In the genomic region with DNA sequence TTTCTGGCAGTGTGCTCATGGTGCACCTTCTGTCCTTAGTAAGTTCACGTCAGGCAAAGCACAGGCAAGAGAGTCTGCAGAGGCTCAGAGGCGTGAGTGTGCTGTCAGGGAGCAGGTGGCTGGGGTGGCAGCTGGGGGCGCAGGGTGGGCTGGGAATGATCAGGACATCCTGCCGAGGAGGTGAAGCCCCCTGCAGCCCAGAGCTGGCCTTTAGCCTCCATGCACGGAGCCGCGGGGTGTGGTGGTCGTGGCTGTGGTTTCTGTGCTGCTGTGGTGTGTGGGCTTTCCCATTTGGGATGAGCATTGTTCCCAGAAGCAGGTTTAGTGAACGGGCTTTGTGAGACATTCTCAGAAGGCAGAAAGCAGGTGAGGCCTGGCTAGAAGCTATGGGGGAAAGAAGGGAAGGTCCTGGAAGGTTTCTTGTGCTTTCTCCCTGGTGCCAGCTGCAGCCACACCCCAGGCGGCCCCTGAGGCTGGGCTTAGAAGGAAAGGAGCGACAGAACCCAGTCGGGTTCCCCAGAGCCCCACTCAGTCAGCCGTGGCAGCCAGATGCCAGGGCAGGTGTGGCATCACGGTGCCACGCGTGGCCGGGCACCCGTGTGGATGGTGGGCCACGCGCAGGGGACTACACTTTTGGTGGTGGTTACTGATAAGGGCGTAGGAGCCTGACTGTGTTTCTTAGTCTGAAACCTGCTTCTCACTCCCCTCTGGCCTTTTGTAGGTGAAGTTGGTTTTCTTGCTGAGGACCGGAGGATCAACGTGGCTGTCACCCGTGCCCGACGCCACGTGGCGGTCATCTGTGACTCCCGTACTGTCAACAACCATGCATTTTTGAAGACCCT, we compare ENCODE assay signal across 1 cellular context.
TF ChIP-seq lines count a peak whose summit lies in the region.

No MANE protein-coding gene starts in this region.

TF ChIP-seq in H1, 55 proteins besides CTCF, POLR2A, EP300 and RAD21:
- TF ChIP-seq, protein P1, sequence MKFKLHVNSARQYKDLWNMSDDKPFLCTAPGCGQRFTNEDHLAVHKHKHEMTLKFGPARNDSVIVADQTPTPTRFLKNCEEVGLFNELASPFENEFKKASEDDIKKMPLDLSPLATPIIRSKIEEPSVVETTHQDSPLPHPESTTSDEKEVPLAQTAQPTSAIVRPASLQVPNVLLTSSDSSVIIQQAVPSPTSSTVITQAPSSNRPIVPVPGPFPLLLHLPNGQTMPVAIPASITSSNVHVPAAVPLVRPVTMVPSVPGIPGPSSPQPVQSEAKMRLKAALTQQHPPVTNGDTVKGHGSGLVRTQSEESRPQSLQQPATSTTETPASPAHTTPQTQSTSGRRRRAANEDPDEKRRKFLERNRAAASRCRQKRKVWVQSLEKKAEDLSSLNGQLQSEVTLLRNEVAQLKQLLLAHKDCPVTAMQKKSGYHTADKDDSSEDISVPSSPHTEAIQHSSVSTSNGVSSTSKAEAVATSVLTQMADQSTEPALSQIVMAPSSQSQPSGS (IDR thresholded peaks at IDR 0.05; ENCODE audit: low read length): no peak
- no peak for TF ChIP-seq SUZ12 (IDR thresholded peaks at IDR 0.05; ENCODE audit: low read length)
- TF ChIP-seq ASH2L (IDR thresholded peaks at IDR 0.05; ENCODE audit: low read length): no peak
- 0 out of 2 replicates have a peak, but pooled peaks have one; percentile 36 for TF ChIP-seq EGR1 (IDR thresholded peaks at IDR 0.05; ENCODE audit: borderline replicate concordance, low read depth, low read length)
- no peak for TF ChIP-seq SP2 (IDR thresholded peaks at IDR 0.05; ENCODE audit: low read length)
